In genomic region chr3:9201895-9202294, GRCh38 we compare ENCODE assay signal across 19 cellular contexts. TPM values are rescaled to one million over a fixed set of nuclear protein-coding genes. Genes with fewer than 3 reads are reported as not detected.
DNase-seq lines count a peak whose midpoint lies in the region; ATAC-seq and TF ChIP-seq lines count a peak whose summit lies in the region.
"Had no signal": no experiment of that assay in that cellular context is flagged by ENCODE, and none has a peak within 500 bp of the region (broad histone marks: within the 10 kb centered on the region; RNA-seq: fewer than 3 reads in every experiment).

No MANE protein-coding gene starts in this region.

- H3K9me3 ChIP-seq in HAP-1: no peaks in the 10 kb centered on the region
- H3K9me3 ChIP-seq in ectodermal cell (ENCODE audit: control insufficient read depth, low read length): no peaks in the 10 kb centered on the region
- no peaks in the 10 kb centered on the region for H3K9me3 ChIP-seq in colonic mucosa

- H3K4me1 ChIP-seq in HAP-1 (peaks cover 14% of the 10 kb centered on the region), ectodermal cell (ENCODE audit: control insufficient read depth, insufficient read depth, low read length) (peaks cover 71% of the 10 kb centered on the region), colonic mucosa (no peaks in the 10 kb centered on the region)

- 56 to 66% methylated on average over 7 of the region's 7 CpGs for WGBS in ectodermal cell, 2 experiments

- no peak overlapping the region for H3K4me3 ChIP-seq in HAP-1
- no peak overlapping the region for H3K4me3 ChIP-seq in ectodermal cell (ENCODE audit: insufficient read depth, low read depth, low read length)
- H3K4me3 ChIP-seq in colonic mucosa: no peak overlapping the region
- H3K4me3 ChIP-seq: K562, PC-9, SK-N-MC had no signal

- POLR2A ChIA-PET in GM10248 (lab: Yijun Ruan, JAX): no interaction called here

- H3K36me3 ChIP-seq in HAP-1 (replicated peaks) (no peaks in the 10 kb centered on the region), ectodermal cell (ENCODE audit: control insufficient read depth, insufficient read depth, low read length) (no peaks in the 10 kb centered on the region), colonic mucosa (no peaks in the 10 kb centered on the region)

- no peak for ATAC-seq in HG02588 (IDR thresholded peaks at IDR 0.05; ENCODE audit: unreplicated experiment)
- ATAC-seq: HepG2 had no signal

- DNase-seq in HAP-1 (ENCODE audit: low spot score in 2 of 2) (peak; percentile 28 to 62), midbrain (lab: John Stamatoyannopoulos, UW) (peak; percentile 43), substantia nigra (lab: John Stamatoyannopoulos, UW) (peak in 4 of 49 donors; percentile 14 to 23 (median 20)), colonic mucosa (no peak), GM10248 (ENCODE audit: extremely low spot score) (no peak), NK-92 (lab: John Stamatoyannopoulos, UW; ENCODE audit: unreplicated experiment) (no peak)
- DNase-seq: MM.1S, NCI-H1048, NCI-H1436, NCI-H1930, NCI-H226, PC-9, SHP77 treated with DMSO at 0.1 percent for 48 hours had no signal

- no peak for TF ChIP-seq CTCF in colonic mucosa (IDR thresholded peaks at IDR 0.05)
- TF ChIP-seq CTCF in GM10248 (IDR thresholded peaks at IDR 0.05; ENCODE audit: control extremely low read depth, extremely low read depth, low read depth, missing control alignments): no peak

- CTCF ChIA-PET in GM10248 (lab: Yijun Ruan, JAX): interaction anchor here (1.1 kb wide), 1 partner anchor 11 kb away, joined by 3 read pairs; no protein-coding TSS in a partner anchor

- in situ Hi-C loops in HAP-1 (cut with MboI; ENCODE audit: low sequenced_read_pairs): no loop called here

- H3K9ac ChIP-seq in colonic mucosa (ENCODE audit: low read depth in 2 of 2, low read length in 2 of 2): no peak overlapping the region

- intact Hi-C loops in colonic mucosa (cut with DNase I): no loop called here

- no peaks in the 10 kb centered on the region for H3K27me3 ChIP-seq in HAP-1 (ENCODE audit: low read depth)
- H3K27me3 ChIP-seq in ectodermal cell (ENCODE audit: control insufficient read depth, insufficient read depth, low read length, poor library complexity, severe bottlenecking): no peaks in the 10 kb centered on the region
- no peaks in the 10 kb centered on the region for H3K27me3 ChIP-seq in colonic mucosa

- peak overlapping the region; percentile 62 for H3K27ac ChIP-seq in ectodermal cell (ENCODE audit: insufficient read depth, low read depth, low read length, poor library complexity, severe bottlenecking)
- H3K27ac ChIP-seq in substantia nigra (ENCODE audit: low read depth, low read length, poor library complexity, severe bottlenecking): peak overlapping the region; percentile 58
- no peak overlapping the region for H3K27ac ChIP-seq in colonic mucosa
- H3K27ac ChIP-seq: PC-9, RWPE1, SK-N-MC had no signal

RNA-seq across cellular contexts. Expression of gene SRGAP3, which starts 47.6 kb away (rescaled TPM):
- 32.9 TPM for polyA plus RNA-seq in ectodermal cell (2013, experiment 1 of 4)
- 30.2 TPM for polyA plus RNA-seq in ectodermal cell (2013, experiment 2 of 4)
- 26.0 TPM for polyA plus RNA-seq in ectodermal cell (2013, experiment 3 of 4)
- polyA plus RNA-seq in ectodermal cell (2013, experiment 4 of 4): 34.2 TPM
- 1 to 10 TPM; 5.7 to 6.1 TPM for total RNA-seq in colonic mucosa

Comparison
In these comparisons a context has a peak if more than half of its experiments do, and no peak if none do; other contexts are left out.
1. DNase-seq: peak in HAP-1 (2 of 2) and midbrain (single experiment); none in colonic mucosa (single experiment), GM10248 (single experiment) and NK-92 (single experiment).